ENCODE assay signal across 8 cellular contexts in genomic region chr7:140478361-140479061, GRCh38. TPM values are rescaled to one million over a fixed set of nuclear protein-coding genes. Genes with fewer than 3 reads are reported as not detected.
A peak's percentile ranks its signal among the peaks of the same experiment; 100 is the strongest.
DNase-seq lines count a peak whose midpoint lies in the region; ATAC-seq and TF ChIP-seq lines count a peak whose summit lies in the region.

No MANE protein-coding gene starts in this region.

- TF ChIP-seq CTCF in endothelial cell (IDR thresholded peaks at IDR 0.05; ENCODE audit: unreplicated experiment) = no peak
- TF ChIP-seq CTCF in mesothelial cell of epicardium (IDR thresholded peaks at IDR 0.05; ENCODE audit: unreplicated experiment) = no peak

- DNase-seq in activated T-cell treated with anti-CD3 and anti-CD28 coated beads for 1 hour (ENCODE audit: low read depth) (peak; percentile 27), NCI-H2171 (lab: John Stamatoyannopoulos, UW) (peak; percentile 32), endothelial cell (ENCODE audit: low spot score) (peak; percentile 60), mesothelial cell of epicardium (ENCODE audit: low spot score in 2 of 2, unreplicated experiment in 2 of 2) (peak; percentile 49 to 75)
- DNase-seq in activated T-cell treated with anti-CD3 and anti-CD28 coated beads, Interleukin-2, amount 50 U/mL, for 1 hour = no peak
- DNase-seq in activated CD4-positive, alpha-beta T cell treated with anti-CD3 and anti-CD28 coated beads, Interleukin-2, amount 50 U/mL, for 4 hours = peak; percentile 25 to 26
- peak; percentile 36 to 72 for DNase-seq in stimulated activated effector memory CD8-positive, alpha-beta T cell treated with anti-CD3 and anti-CD28 coated beads, Interleukin-12 subunit alpha, Interleukin-12 subunit beta, amount 100 ng/mL, for 72 hours (ENCODE audit: low spot score in 2 of 2)

- ATAC-seq in HG02970 (IDR thresholded peaks at IDR 0.05; ENCODE audit: low FRiP score, unreplicated experiment) = peak; percentile 28
- peak; percentile 61 for ATAC-seq in stimulated activated effector memory CD8-positive, alpha-beta T cell treated with anti-CD3 and anti-CD28 coated beads, Interleukin-12 subunit alpha, Interleukin-12 subunit beta, amount 100 ng/mL, for 72 hours

- H3K9me3 Mint-ChIP-seq in endothelial cell (ENCODE audit: unreplicated experiment) (no peaks in the 10 kb centered on the region), mesothelial cell of epicardium (no peaks in the 10 kb centered on the region)
- no peaks in the 10 kb centered on the region for H3K9me3 Mint-ChIP-seq in stimulated activated effector memory CD8-positive, alpha-beta T cell treated with anti-CD3 and anti-CD28 coated beads, Interleukin-12 subunit alpha, Interleukin-12 subunit beta, amount 100 ng/mL, for 72 hours

- peaks cover 25% of the 10 kb centered on the region for H3K4me1 Mint-ChIP-seq in endothelial cell (ENCODE audit: unreplicated experiment)
- H3K4me1 Mint-ChIP-seq in mesothelial cell of epicardium = peaks cover 22% of the 10 kb centered on the region
- peaks cover 27% of the 10 kb centered on the region for H3K4me1 Mint-ChIP-seq in stimulated activated effector memory CD8-positive, alpha-beta T cell treated with anti-CD3 and anti-CD28 coated beads, Interleukin-12 subunit alpha, Interleukin-12 subunit beta, amount 100 ng/mL, for 72 hours

- peak overlapping the region; percentile 95 for H3K27ac Mint-ChIP-seq in endothelial cell (ENCODE audit: unreplicated experiment)
- peak overlapping the region; percentile 95 for H3K27ac Mint-ChIP-seq in mesothelial cell of epicardium
- peak overlapping the region; percentile 96 for H3K27ac Mint-ChIP-seq in stimulated activated effector memory CD8-positive, alpha-beta T cell treated with anti-CD3 and anti-CD28 coated beads, Interleukin-12 subunit alpha, Interleukin-12 subunit beta, amount 100 ng/mL, for 72 hours

- H3K4me3 Mint-ChIP-seq in endothelial cell (ENCODE audit: unreplicated experiment) = peak overlapping the region; percentile 99
- peak overlapping the region; percentile 92 for H3K4me3 Mint-ChIP-seq in mesothelial cell of epicardium
- peak overlapping the region; percentile 97 for H3K4me3 Mint-ChIP-seq in stimulated activated effector memory CD8-positive, alpha-beta T cell treated with anti-CD3 and anti-CD28 coated beads, Interleukin-12 subunit alpha, Interleukin-12 subunit beta, amount 100 ng/mL, for 72 hours

- H3K27me3 Mint-ChIP-seq in endothelial cell (ENCODE audit: unreplicated experiment) (peaks cover 9% of the 10 kb centered on the region), mesothelial cell of epicardium (ENCODE audit: low read depth) (no peaks in the 10 kb centered on the region)

- H3K36me3 Mint-ChIP-seq in endothelial cell (ENCODE audit: low read depth, unreplicated experiment) = peaks cover 4% of the 10 kb centered on the region
- H3K36me3 Mint-ChIP-seq in mesothelial cell of epicardium = peaks cover 1% of the 10 kb centered on the region
- H3K36me3 Mint-ChIP-seq in stimulated activated effector memory CD8-positive, alpha-beta T cell treated with anti-CD3 and anti-CD28 coated beads, Interleukin-12 subunit alpha, Interleukin-12 subunit beta, amount 100 ng/mL, for 72 hours = peaks cover 31% of the 10 kb centered on the region

RNA-seq across cellular contexts. Expression of gene MKRN1, which starts 0.8 kb away (rescaled TPM):
- total RNA-seq in endothelial cell (ENCODE audit: unreplicated experiment) (79.9 TPM), mesothelial cell of epicardium (105 to 112 TPM (median 110 TPM) in 3 replicates)
